ENCODE assay signal across 23 cellular contexts in genomic region chr6:170435766-170436165, GRCh38.
"Had no signal": no experiment of that assay in that cellular context is flagged by ENCODE, and none has a peak within 500 bp of the region (broad histone marks: within the 10 kb centered on the region; RNA-seq: fewer than 3 reads in every experiment).

No MANE protein-coding gene starts in this region.

- H3K4me3 Mint-ChIP-seq: central memory CD8-positive, alpha-beta T cell; dendritic cell treated with granulocyte-macrophage colony-stimulating factor and Interleukin-4, amounts not matched to agents 40 ng/mL and 50 ng/mL, for 4 days; effector memory CD8-positive, alpha-beta T cell; memory B cell; naive B cell; neural crest cell; stimulated activated naive B cell treated with anti-CD40 and anti-IgM and Interleukin-4, amounts not matched to agents 10 μg/mL and 1 μg/mL and 100 μg/mL, for 72 hours; stimulated activated naive CD8-positive, alpha-beta T cell treated with anti-CD3 and anti-CD28 coated beads, Interleukin-15, amount 100 ng/mL, for 72 hours had no signal

- H3K4me1 ChIP-seq: testis had no signal

- ATAC-seq: effector memory CD8-positive, alpha-beta T cell; gastroesophageal sphincter; lower lobe of right lung; sciatic nerve; stimulated activated naive B cell treated with anti-CD40 and anti-IgM and Interleukin-4, amounts not matched to agents 10 μg/mL and 1 μg/mL and 100 μg/mL, for 72 hours; stimulated activated naive CD8-positive, alpha-beta T cell treated with anti-CD3 and anti-CD28 coated beads, Interleukin-15, amount 100 ng/mL, for 72 hours had no signal

- H3K36me3 ChIP-seq: esophagus squamous epithelium, gastroesophageal sphincter, left ventricle myocardium inferior, lower lobe of right lung, spleen, tibial nerve had no signal

- H3K4me1 Mint-ChIP-seq: memory B cell had no signal

- H3K27me3 ChIP-seq: testis, tibial nerve had no signal

- H3K4me3 ChIP-seq: esophagus squamous epithelium, gastroesophageal sphincter, left ventricle myocardium inferior, lower lobe of right lung, spleen, testis, tibial nerve had no signal

- H3K9me3 ChIP-seq: esophagus squamous epithelium, lower lobe of right lung, testis had no signal

- DNase-seq: effector memory CD8-positive, alpha-beta T cell; esophagus squamous epithelium; foreskin fibroblast; glutamatergic neuron; left ventricle myocardium inferior; lower lobe of right lung; naive B cell; occipital lobe; spleen; stimulated activated CD4-positive, alpha-beta T cell treated with anti-CD3 and anti-CD28 coated beads, Interleukin-15, amount 100 ng/mL, for 24 hours; stimulated activated CD4-positive, alpha-beta T cell treated with anti-CD3 and anti-CD28 coated beads, Interleukin-1b, Interleukin-23, amount 100 ng/mL, for 48 hours; stimulated activated CD4-positive, alpha-beta T cell treated with anti-CD3 and anti-CD28 coated beads, Interleukin-4, amount 100 ng/mL, for 4 hours; stimulated activated naive B cell treated with anti-CD40 and anti-IgM and Interleukin-4, amounts not matched to agents 10 μg/mL and 1 μg/mL and 100 μg/mL, for 72 hours; stimulated activated naive CD8-positive, alpha-beta T cell treated with anti-CD3 and anti-CD28 coated beads, Interleukin-15, amount 100 ng/mL, for 72 hours; testis had no signal

- H3K27ac Mint-ChIP-seq: dendritic cell treated with granulocyte-macrophage colony-stimulating factor and Interleukin-4, amounts not matched to agents 40 ng/mL and 50 ng/mL, for 4 days; effector memory CD8-positive, alpha-beta T cell; memory B cell; naive B cell; stimulated activated naive B cell treated with anti-CD40 and anti-IgM and Interleukin-4, amounts not matched to agents 10 μg/mL and 1 μg/mL and 100 μg/mL, for 72 hours had no signal

- H3K27ac ChIP-seq: epithelial cell of prostate, esophagus squamous epithelium, gastroesophageal sphincter, left ventricle myocardium inferior, lower lobe of right lung, spleen, testis, tibial nerve had no signal
